27 cellular contexts compared by ENCODE assay signal in the genomic region with DNA sequence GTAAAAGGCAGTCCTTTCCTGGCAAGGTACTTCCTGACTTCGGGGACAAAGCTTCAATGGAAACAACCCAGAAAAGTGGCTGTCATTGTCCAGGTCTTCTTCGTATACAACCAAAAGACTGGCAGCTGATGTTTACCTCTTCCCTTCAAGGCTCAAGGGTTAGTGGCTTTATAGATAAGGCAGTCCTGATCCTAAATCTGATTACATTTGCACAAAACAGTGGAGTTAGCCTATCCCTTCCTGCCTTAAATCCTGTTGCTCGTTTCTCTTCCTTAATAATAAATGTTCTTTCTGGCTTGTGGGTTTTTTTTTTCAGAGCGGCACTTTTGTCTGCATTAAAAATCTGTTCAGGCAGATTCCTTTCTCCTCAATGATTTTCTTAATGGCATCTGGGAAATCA.
"Had no signal": no experiment of that assay in that cellular context is flagged by ENCODE, and none has a peak within 500 bp of the region (broad histone marks: within the 10 kb centered on the region; RNA-seq: fewer than 3 reads in every experiment).

No MANE protein-coding gene starts in this region.

- H3K27ac Mint-ChIP-seq: immature natural killer cell; memory B cell; naive thymus-derived CD4-positive, alpha-beta T cell; natural killer cell treated with Interleukin-12 subunit alpha and Interleukin-12 subunit beta and Interleukin-15 and Interleukin-18, amount 100 ng/mL, for 72 hours; stimulated activated memory B cell treated with anti-CD40 and anti-IgM and Interleukin-4, amounts not matched to agents 10 μg/mL and 1 μg/mL and 100 μg/mL, for 72 hours; stimulated activated naive CD8-positive, alpha-beta T cell treated with anti-CD3 and anti-CD28 coated beads, Interleukin-15, amount 100 ng/mL, for 72 hours; type B pancreatic cell had no signal

- H3K27ac ChIP-seq: left lung, parathyroid adenoma, right atrium auricular region, right lobe of liver, tibial nerve, vagina had no signal

- ATAC-seq: left colon; left lung; mucosa of descending colon; naive thymus-derived CD4-positive, alpha-beta T cell; natural killer cell treated with Interleukin-12 subunit alpha and Interleukin-12 subunit beta and Interleukin-15 and Interleukin-18, amount 100 ng/mL, for 72 hours; right lobe of liver; stimulated activated memory B cell treated with anti-CD40 and anti-IgM and Interleukin-4, amounts not matched to agents 10 μg/mL and 1 μg/mL and 100 μg/mL, for 72 hours; stimulated activated naive CD8-positive, alpha-beta T cell treated with anti-CD3 and anti-CD28 coated beads, Interleukin-15, amount 100 ng/mL, for 72 hours had no signal

- H3K4me1 Mint-ChIP-seq: immature natural killer cell; memory B cell; naive thymus-derived CD4-positive, alpha-beta T cell; stimulated activated memory B cell treated with anti-CD40 and anti-IgM and Interleukin-4, amounts not matched to agents 10 μg/mL and 1 μg/mL and 100 μg/mL, for 72 hours; stimulated activated naive CD8-positive, alpha-beta T cell treated with anti-CD3 and anti-CD28 coated beads, Interleukin-15, amount 100 ng/mL, for 72 hours had no signal

- FAIRE-seq: islet of Langerhans, kidney had no signal

- H3K27me3 Mint-ChIP-seq: memory B cell; natural killer cell treated with Interleukin-12 subunit alpha and Interleukin-12 subunit beta and Interleukin-15 and Interleukin-18, amount 100 ng/mL, for 72 hours; stimulated activated memory B cell treated with anti-CD40 and anti-IgM and Interleukin-4, amounts not matched to agents 10 μg/mL and 1 μg/mL and 100 μg/mL, for 72 hours; stimulated activated naive CD8-positive, alpha-beta T cell treated with anti-CD3 and anti-CD28 coated beads, Interleukin-15, amount 100 ng/mL, for 72 hours; type B pancreatic cell had no signal

- H3K27me3 ChIP-seq: left lung, right atrium auricular region, right lobe of liver, tibial nerve, vagina had no signal

- H3K36me3 ChIP-seq: left lung, right atrium auricular region, right lobe of liver, tibial nerve, vagina had no signal

- H3K36me3 Mint-ChIP-seq: memory B cell; naive thymus-derived CD4-positive, alpha-beta T cell; stimulated activated memory B cell treated with anti-CD40 and anti-IgM and Interleukin-4, amounts not matched to agents 10 μg/mL and 1 μg/mL and 100 μg/mL, for 72 hours; type B pancreatic cell had no signal

- H3K4me1 ChIP-seq: left lung, parathyroid adenoma, right atrium auricular region, right lobe of liver, tibial nerve, vagina had no signal

- H3K4me3 Mint-ChIP-seq: immature natural killer cell; memory B cell; naive thymus-derived CD4-positive, alpha-beta T cell; natural killer cell treated with Interleukin-12 subunit alpha and Interleukin-12 subunit beta and Interleukin-15 and Interleukin-18, amount 100 ng/mL, for 72 hours; stimulated activated memory B cell treated with anti-CD40 and anti-IgM and Interleukin-4, amounts not matched to agents 10 μg/mL and 1 μg/mL and 100 μg/mL, for 72 hours; stimulated activated naive CD8-positive, alpha-beta T cell treated with anti-CD3 and anti-CD28 coated beads, Interleukin-15, amount 100 ng/mL, for 72 hours; type B pancreatic cell had no signal

- H3K9me3 Mint-ChIP-seq: type B pancreatic cell had no signal

- DNase-seq: hippocampal formation; immature natural killer cell; kidney; left colon; left lung; midbrain; mucosa of descending colon; naive thymus-derived CD4-positive, alpha-beta T cell; right lobe of liver; stimulated activated CD4-positive, alpha-beta T cell treated with anti-CD3 and anti-CD28 coated beads, Interleukin-1b, Interleukin-23, amount 100 ng/mL, for 48 hours; stimulated activated CD4-positive, alpha-beta T cell treated with anti-CD3 and anti-CD28 coated beads, Interleukin-2, amount 100 ng/mL, for 48 hours; stimulated activated CD4-positive, alpha-beta T cell treated with anti-CD3 and anti-CD28 coated beads, Interleukin-4, amount 100 ng/mL, for 4 hours; stimulated activated CD8-positive, alpha-beta memory T cell treated with anti-CD3 and anti-CD28 coated beads, Interleukin-4, amount 100 ng/mL, for 48 hours; stimulated activated naive CD4-positive, alpha-beta T cell treated with Interleukin-2 at 50 U/mL for 16 hours; stimulated activated naive CD8-positive, alpha-beta T cell treated with anti-CD3 and anti-CD28 coated beads, Interleukin-15, amount 100 ng/mL, for 72 hours; substantia nigra had no signal

- H3K9me3 ChIP-seq: right atrium auricular region, right lobe of liver, vagina had no signal

- H3K4me3 ChIP-seq: left lung, lung, mucosa of descending colon, right atrium auricular region, right lobe of liver, smooth muscle cell, tibial nerve, vagina had no signal
